26 cellular contexts compared by ENCODE assay signal in genomic region chr1:197339092-197339836, GRCh38.
"Had no signal": no experiment of that assay in that cellular context is flagged by ENCODE, and none has a peak within 500 bp of the region (broad histone marks: within the 10 kb centered on the region; RNA-seq: fewer than 3 reads in every experiment).

No MANE protein-coding gene starts in this region.

- H3K9me3 ChIP-seq: left lung, lower lobe of right lung, mucosa of descending colon, ovary, right atrium auricular region, right lobe of liver, tibial nerve, uterus had no signal

- H3K27me3 ChIP-seq: left lung, ovary, right atrium auricular region, right lobe of liver, tibial nerve, uterus had no signal

- H3K4me3 ChIP-seq: left lung, lower lobe of right lung, mucosa of descending colon, ovary, right atrium auricular region, right lobe of liver, smooth muscle cell, tibial nerve, uterus had no signal

- DNase-seq: hypothalamus; immature natural killer cell; kidney; left colon; left lung; lower lobe of right lung; mammary epithelial cell; mesenchymal stem cell; mucosa of descending colon; naive thymus-derived CD4-positive, alpha-beta T cell; ovary; right lobe of liver; stimulated activated CD4-positive, alpha-beta T cell treated with anti-CD3 and anti-CD28 coated beads, Interleukin-1b, Interleukin-23, amount 100 ng/mL, for 48 hours; stimulated activated CD4-positive, alpha-beta T cell treated with anti-CD3 and anti-CD28 coated beads, Interleukin-2, amount 100 ng/mL, for 48 hours; stimulated activated CD4-positive, alpha-beta T cell treated with anti-CD3 and anti-CD28 coated beads, Interleukin-4, amount 100 ng/mL, for 4 hours; stimulated activated CD8-positive, alpha-beta memory T cell treated with anti-CD3 and anti-CD28 coated beads, Interleukin-4, amount 100 ng/mL, for 48 hours; stimulated activated naive CD4-positive, alpha-beta T cell treated with Interleukin-2 at 50 U/mL for 16 hours; stimulated activated naive CD8-positive, alpha-beta T cell treated with anti-CD3 and anti-CD28 coated beads, Interleukin-15, amount 100 ng/mL, for 72 hours; substantia nigra; uterus had no signal

- H3K36me3 ChIP-seq: left lung, lower lobe of right lung, ovary, right atrium auricular region, right lobe of liver, tibial nerve, uterus had no signal

- H3K4me1 ChIP-seq: left lung, lower lobe of right lung, right atrium auricular region, right lobe of liver, tibial nerve, uterus had no signal

- FAIRE-seq: islet of Langerhans had no signal

- H3K4me2 ChIP-seq: smooth muscle cell had no signal

- H3K27ac ChIP-seq: left lung, lower lobe of right lung, ovary, right atrium auricular region, right lobe of liver, tibial nerve, uterus had no signal

- ATAC-seq: left colon; left lung; lower lobe of right lung; mucosa of descending colon; naive thymus-derived CD4-positive, alpha-beta T cell; natural killer cell treated with Interleukin-12 subunit alpha and Interleukin-12 subunit beta and Interleukin-15 and Interleukin-18, amount 100 ng/mL, for 72 hours; right lobe of liver; stimulated activated memory B cell treated with anti-CD40 and anti-IgM and Interleukin-4, amounts not matched to agents 10 μg/mL and 1 μg/mL and 100 μg/mL, for 72 hours; stimulated activated naive CD8-positive, alpha-beta T cell treated with anti-CD3 and anti-CD28 coated beads, Interleukin-15, amount 100 ng/mL, for 72 hours had no signal
